ENCODE assay signal across 1 cellular context in genomic region chr10:4812952-4813351, GRCh38.
A peak's percentile ranks its signal among the peaks of the same experiment; 100 is the strongest.
TF ChIP-seq lines count a peak whose summit lies in the region.

No MANE protein-coding gene starts in this region.

TF ChIP-seq in SK-N-SH, 30 proteins besides CTCF, POLR2A, EP300 and RAD21 (continued from another document):
- TF ChIP-seq, protein P1, sequence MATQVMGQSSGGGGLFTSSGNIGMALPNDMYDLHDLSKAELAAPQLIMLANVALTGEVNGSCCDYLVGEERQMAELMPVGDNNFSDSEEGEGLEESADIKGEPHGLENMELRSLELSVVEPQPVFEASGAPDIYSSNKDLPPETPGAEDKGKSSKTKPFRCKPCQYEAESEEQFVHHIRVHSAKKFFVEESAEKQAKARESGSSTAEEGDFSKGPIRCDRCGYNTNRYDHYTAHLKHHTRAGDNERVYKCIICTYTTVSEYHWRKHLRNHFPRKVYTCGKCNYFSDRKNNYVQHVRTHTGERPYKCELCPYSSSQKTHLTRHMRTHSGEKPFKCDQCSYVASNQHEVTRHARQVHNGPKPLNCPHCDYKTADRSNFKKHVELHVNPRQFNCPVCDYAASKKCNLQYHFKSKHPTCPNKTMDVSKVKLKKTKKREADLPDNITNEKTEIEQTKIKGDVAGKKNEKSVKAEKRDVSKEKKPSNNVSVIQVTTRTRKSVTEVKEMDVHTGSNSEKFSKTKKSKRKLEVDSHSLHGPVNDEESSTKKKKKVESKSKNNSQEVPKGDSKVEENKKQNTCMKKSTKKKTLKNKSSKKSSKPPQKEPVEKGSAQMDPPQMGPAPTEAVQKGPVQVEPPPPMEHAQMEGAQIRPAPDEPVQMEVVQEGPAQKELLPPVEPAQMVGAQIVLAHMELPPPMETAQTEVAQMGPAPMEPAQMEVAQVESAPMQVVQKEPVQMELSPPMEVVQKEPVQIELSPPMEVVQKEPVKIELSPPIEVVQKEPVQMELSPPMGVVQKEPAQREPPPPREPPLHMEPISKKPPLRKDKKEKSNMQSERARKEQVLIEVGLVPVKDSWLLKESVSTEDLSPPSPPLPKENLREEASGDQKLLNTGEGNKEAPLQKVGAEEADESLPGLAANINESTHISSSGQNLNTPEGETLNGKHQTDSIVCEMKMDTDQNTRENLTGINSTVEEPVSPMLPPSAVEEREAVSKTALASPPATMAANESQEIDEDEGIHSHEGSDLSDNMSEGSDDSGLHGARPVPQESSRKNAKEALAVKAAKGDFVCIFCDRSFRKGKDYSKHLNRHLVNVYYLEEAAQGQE (IDR thresholded peaks at IDR 0.05; ENCODE audit: low read depth, low read length) = no peak
- no peak for TF ChIP-seq FOXM1 (IDR thresholded peaks at IDR 0.05; ENCODE audit: low read depth)
- no peak for TF ChIP-seq GABPA (IDR thresholded peaks at IDR 0.05; ENCODE audit: low read depth)
- no peak for TF ChIP-seq NFIC (IDR thresholded peaks at IDR 0.05; ENCODE audit: borderline replicate concordance)
- TF ChIP-seq FOSL2 (IDR thresholded peaks at IDR 0.05; ENCODE audit: borderline replicate concordance, low read depth) = peak; percentile 81
- TF ChIP-seq PBX3 (IDR thresholded peaks at IDR 0.05) = peak; percentile 54
- TF ChIP-seq TCF12 (IDR thresholded peaks at IDR 0.05) = peak; percentile 86
- no peak for TF ChIP-seq SMC3 (IDR thresholded peaks at IDR 0.05; ENCODE audit: low read depth, low read length)
- no peak for TF ChIP-seq ZBTB33 (IDR thresholded peaks at IDR 0.05; ENCODE audit: borderline replicate concordance, low read depth)
